In the genomic region with DNA sequence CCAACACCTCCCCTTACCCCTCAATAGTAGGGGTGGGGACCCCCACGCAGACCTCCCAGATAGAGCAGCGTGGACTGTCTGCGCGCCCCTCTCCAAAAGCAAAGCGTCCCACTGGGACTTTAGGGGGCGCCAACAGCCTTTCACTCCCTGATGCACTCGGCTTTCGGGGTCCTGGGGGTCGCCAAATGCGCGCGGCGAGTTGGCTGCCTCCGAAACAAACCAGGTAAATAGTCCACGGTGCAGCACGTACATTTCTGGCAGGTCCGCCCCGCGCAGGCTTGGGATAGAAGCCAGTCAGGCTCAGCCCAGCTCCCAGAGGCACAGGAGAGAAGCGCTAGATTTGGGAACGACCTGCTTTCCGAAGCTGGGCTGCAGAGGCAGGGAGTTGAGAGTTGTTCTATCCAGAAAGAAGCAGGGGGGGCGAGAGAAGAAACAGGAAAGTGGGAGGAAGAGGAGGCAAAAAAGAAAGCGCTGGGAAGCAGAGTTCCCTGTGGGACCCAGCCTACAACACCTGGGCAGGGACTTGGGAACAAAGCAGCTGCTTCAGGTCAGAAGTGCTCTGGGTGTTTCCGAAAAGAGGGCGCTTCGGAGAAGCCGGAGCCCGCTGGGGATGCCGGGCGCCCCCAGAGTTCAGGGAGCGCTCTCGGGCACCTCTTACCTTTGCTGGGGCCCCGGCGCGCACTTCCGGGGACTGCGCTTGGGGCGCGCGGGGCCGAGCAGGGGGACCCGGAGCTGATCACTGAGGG, we compare ENCODE assay signal across 8 cellular contexts. TPM values are rescaled to one million over a fixed set of nuclear protein-coding genes. Genes with fewer than 3 reads are reported as not detected.
DNase-seq lines count a peak whose midpoint lies in the region; ATAC-seq lines count a peak whose summit lies in the region.

No MANE protein-coding gene starts in this region.

- no peaks in the 10 kb centered on the region for H3K36me3 ChIP-seq in effector memory CD4-positive, alpha-beta T cell (ENCODE audit: control insufficient read depth, insufficient read depth, low read length)

- no peak for DNase-seq in activated naive CD4-positive, alpha-beta T cell treated with Interleukin-2 at 50 U/mL for 16 hours
- DNase-seq in NCI-H69 (lab: John Stamatoyannopoulos, UW) (peak; percentile 64), mucosa of gallbladder (ENCODE audit: low spot score) (peak; percentile 8), SHP77 treated with DMSO at 0.1 percent for 48 hours (lab: John Stamatoyannopoulos, UW) (no peak)
- no peak for DNase-seq in effector memory CD4-positive, alpha-beta T cell

- no peaks in the 10 kb centered on the region for H3K27me3 ChIP-seq in effector memory CD4-positive, alpha-beta T cell (replicated peaks; ENCODE audit: control insufficient read depth, insufficient read depth, low read length, poor library complexity, severe bottlenecking)

- peak overlapping the region; percentile 78 for H3K4me3 Mint-ChIP-seq in activated naive CD4-positive, alpha-beta T cell treated with anti-CD3 and anti-CD28 coated beads, Interleukin-2, amount 50 U/mL, for 24 hours

- H3K4me3 ChIP-seq in effector memory CD4-positive, alpha-beta T cell (ENCODE audit: insufficient read depth, low read depth, low read length, poor library complexity, severe bottlenecking): peak overlapping the region; percentile 27

- peaks cover 41% of the 10 kb centered on the region for H3K27me3 Mint-ChIP-seq in activated naive CD4-positive, alpha-beta T cell treated with anti-CD3 and anti-CD28 coated beads, Interleukin-2, amount 50 U/mL, for 24 hours

- no peak for ATAC-seq in HG03520 (IDR thresholded peaks at IDR 0.05; ENCODE audit: unreplicated experiment)
- ATAC-seq in GM21526 (IDR thresholded peaks at IDR 0.05; ENCODE audit: low FRiP score, unreplicated experiment): no peak

- no peaks in the 10 kb centered on the region for H3K9me3 Mint-ChIP-seq in activated naive CD4-positive, alpha-beta T cell treated with anti-CD3 and anti-CD28 coated beads, Interleukin-2, amount 50 U/mL, for 24 hours

- H3K27ac Mint-ChIP-seq in activated naive CD4-positive, alpha-beta T cell treated with anti-CD3 and anti-CD28 coated beads, Interleukin-2, amount 50 U/mL, for 24 hours: no peak overlapping the region

- H3K9me3 ChIP-seq in effector memory CD4-positive, alpha-beta T cell (ENCODE audit: control insufficient read depth, low read length): no peaks in the 10 kb centered on the region

- peaks cover 13% of the 10 kb centered on the region for H3K4me1 Mint-ChIP-seq in activated naive CD4-positive, alpha-beta T cell treated with anti-CD3 and anti-CD28 coated beads, Interleukin-2, amount 50 U/mL, for 24 hours

- H3K4me1 ChIP-seq in effector memory CD4-positive, alpha-beta T cell (ENCODE audit: control insufficient read depth, insufficient read depth, low read length, poor library complexity, severe bottlenecking): peaks cover 6% of the 10 kb centered on the region

- H3K27ac ChIP-seq in effector memory CD4-positive, alpha-beta T cell (ENCODE audit: insufficient read depth, low read length, poor library complexity, severe bottlenecking): no peak overlapping the region

- no peaks in the 10 kb centered on the region for H3K36me3 Mint-ChIP-seq in activated naive CD4-positive, alpha-beta T cell treated with anti-CD3 and anti-CD28 coated beads, Interleukin-2, amount 50 U/mL, for 24 hours

RNA-seq across cellular contexts. Expression of gene EVA1A, which starts 0.5 kb away (rescaled TPM):
- 0.43 TPM for total RNA-seq in mucosa of gallbladder

Comparison
In these comparisons a context has a peak if more than half of its experiments do, and no peak if none do; other contexts are left out.
1. DNase-seq: peak in NCI-H69 (single experiment) and mucosa of gallbladder (single experiment); none in activated naive CD4-positive, alpha-beta T cell treated with Interleukin-2 at 50 U/mL for 16 hours (single experiment), effector memory CD4-positive, alpha-beta T cell (0 of 3) and SHP77 treated with DMSO at 0.1 percent for 48 hours (single experiment).